ENCODE assay signal across 13 cellular contexts in the genomic region with DNA sequence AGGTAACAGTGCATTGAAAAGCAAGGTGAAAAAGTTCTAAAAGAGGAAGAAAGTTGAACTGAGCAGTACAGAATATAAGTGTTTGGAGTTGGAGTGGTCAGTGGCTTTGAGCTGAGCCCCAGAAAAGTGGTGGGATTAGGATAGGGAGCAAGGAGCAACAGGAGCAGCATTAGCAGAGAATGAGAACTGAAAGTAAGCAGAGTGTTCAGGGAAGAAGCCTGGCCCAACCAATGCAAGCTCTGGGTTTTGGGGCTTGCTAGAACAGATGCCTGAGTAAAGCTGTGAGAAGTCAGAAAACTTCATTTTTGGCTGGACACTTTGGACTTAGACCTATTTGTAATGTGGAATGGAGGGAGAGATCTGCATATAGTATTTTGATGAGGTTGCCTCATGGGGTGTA. TPM values are rescaled to one million over a fixed set of nuclear protein-coding genes. Genes with fewer than 3 reads are reported as not detected.
DNase-seq lines count a peak whose midpoint lies in the region; ATAC-seq and TF ChIP-seq lines count a peak whose summit lies in the region.
"Had no signal": no experiment of that assay in that cellular context is flagged by ENCODE, and none has a peak within 500 bp of the region (broad histone marks: within the 10 kb centered on the region; RNA-seq: fewer than 3 reads in every experiment).

No MANE protein-coding gene starts in this region.

- POLR2A ChIA-PET in activated CD8-positive, alpha-beta T cell treated with anti-CD3 and anti-CD28 coated beads for 36 hours (lab: Charles Lee), result interaction anchor here (1.1 to 1.8 kb wide), 2 partner anchors 15 to 18 kb away, joined by 3 to 7 read pairs; a partner anchor contains a TSS

- no peak for DNase-seq in activated naive CD4-positive, alpha-beta T cell treated with Interleukin-2 at 50 U/mL for 16 hours
- no peak for DNase-seq in activated CD8-positive, alpha-beta T cell treated with anti-CD3 and anti-CD28 coated beads for 36 hours
- no peak for DNase-seq in kidney glomerular epithelial cell (lab: John Stamatoyannopoulos, UW)
- no peak for DNase-seq in AG08396 (ENCODE audit: low spot score)
- DNase-seq: activated CD8-positive, alpha-beta memory T cell treated with anti-CD3 and anti-CD28 coated beads, Interleukin-2, amount 50 U/mL, for 4 hours; AML-193; NCI-H2227 treated with DMSO at 0.1 percent for 48 hours had no signal

- CTCF ChIA-PET in activated CD8-positive, alpha-beta T cell treated with anti-CD3 and anti-CD28 coated beads for 36 hours (lab: Charles Lee), result interaction anchor here (1.0 to 1.2 kb wide), 2 partner anchors 14 to 29 kb away, joined by 3 to 4 read pairs; no protein-coding TSS in a partner anchor

- no peaks in the 10 kb centered on the region for H3K9me3 Mint-ChIP-seq in activated naive CD4-positive, alpha-beta T cell treated with anti-CD3 and anti-CD28 coated beads, Interleukin-2, amount 50 U/mL, for 24 hours
- no peaks in the 10 kb centered on the region for H3K9me3 Mint-ChIP-seq in activated CD8-positive, alpha-beta T cell treated with anti-CD3 and anti-CD28 coated beads for 36 hours
- no peaks in the 10 kb centered on the region for H3K9me3 Mint-ChIP-seq in stimulated activated memory B cell treated with anti-CD40 and anti-IgM and Interleukin-4, amounts not matched to agents 10 μg/mL and 1 μg/mL and 100 μg/mL, for 72 hours
- H3K9me3 Mint-ChIP-seq: IgD-negative memory B cell had no signal

- H3K4me1 Mint-ChIP-seq in activated naive CD4-positive, alpha-beta T cell treated with anti-CD3 and anti-CD28 coated beads, Interleukin-2, amount 50 U/mL, for 24 hours, result peaks cover 88% of the 10 kb centered on the region
- peaks cover 72% of the 10 kb centered on the region for H3K4me1 Mint-ChIP-seq in activated CD8-positive, alpha-beta T cell treated with anti-CD3 and anti-CD28 coated beads for 36 hours (ENCODE audit: low read depth)
- peaks cover 73% of the 10 kb centered on the region for H3K4me1 Mint-ChIP-seq in stimulated activated memory B cell treated with anti-CD40 and anti-IgM and Interleukin-4, amounts not matched to agents 10 μg/mL and 1 μg/mL and 100 μg/mL, for 72 hours

- H3K36me3 Mint-ChIP-seq in activated naive CD4-positive, alpha-beta T cell treated with anti-CD3 and anti-CD28 coated beads, Interleukin-2, amount 50 U/mL, for 24 hours, result peaks cover 11% of the 10 kb centered on the region
- peaks cover 43% of the 10 kb centered on the region for H3K36me3 Mint-ChIP-seq in activated CD8-positive, alpha-beta T cell treated with anti-CD3 and anti-CD28 coated beads for 36 hours (ENCODE audit: low read depth)
- peaks cover 21% of the 10 kb centered on the region for H3K36me3 Mint-ChIP-seq in stimulated activated memory B cell treated with anti-CD40 and anti-IgM and Interleukin-4, amounts not matched to agents 10 μg/mL and 1 μg/mL and 100 μg/mL, for 72 hours

- ATAC-seq in HG02759 (IDR thresholded peaks at IDR 0.05; ENCODE audit: unreplicated experiment) (peak; percentile 26), HG03139 (IDR thresholded peaks at IDR 0.05; ENCODE audit: unreplicated experiment) (no peak)
- ATAC-seq in activated CD8-positive, alpha-beta T cell treated with anti-CD3 and anti-CD28 coated beads for 36 hours, result no peak
- ATAC-seq in stimulated activated memory B cell treated with anti-CD40 and anti-IgM and Interleukin-4, amounts not matched to agents 10 μg/mL and 1 μg/mL and 100 μg/mL, for 72 hours, result no peak
- ATAC-seq: HCT116 had no signal

- no peaks in the 10 kb centered on the region for H3K27me3 Mint-ChIP-seq in activated naive CD4-positive, alpha-beta T cell treated with anti-CD3 and anti-CD28 coated beads, Interleukin-2, amount 50 U/mL, for 24 hours
- no peaks in the 10 kb centered on the region for H3K27me3 Mint-ChIP-seq in activated CD8-positive, alpha-beta T cell treated with anti-CD3 and anti-CD28 coated beads for 36 hours
- H3K27me3 Mint-ChIP-seq in stimulated activated memory B cell treated with anti-CD40 and anti-IgM and Interleukin-4, amounts not matched to agents 10 μg/mL and 1 μg/mL and 100 μg/mL, for 72 hours, result no peaks in the 10 kb centered on the region
- H3K27me3 Mint-ChIP-seq: IgD-negative memory B cell had no signal

- no peak overlapping the region for H3K4me3 Mint-ChIP-seq in activated naive CD4-positive, alpha-beta T cell treated with anti-CD3 and anti-CD28 coated beads, Interleukin-2, amount 50 U/mL, for 24 hours
- H3K4me3 Mint-ChIP-seq in activated CD8-positive, alpha-beta T cell treated with anti-CD3 and anti-CD28 coated beads for 36 hours, result no peak overlapping the region
- H3K4me3 Mint-ChIP-seq in stimulated activated memory B cell treated with anti-CD40 and anti-IgM and Interleukin-4, amounts not matched to agents 10 μg/mL and 1 μg/mL and 100 μg/mL, for 72 hours, result no peak overlapping the region

- peak overlapping the region; percentile 30 for H3K27ac Mint-ChIP-seq in activated naive CD4-positive, alpha-beta T cell treated with anti-CD3 and anti-CD28 coated beads, Interleukin-2, amount 50 U/mL, for 24 hours
- H3K27ac Mint-ChIP-seq in activated CD8-positive, alpha-beta T cell treated with anti-CD3 and anti-CD28 coated beads for 36 hours, result peak overlapping the region; percentile 55
- peak overlapping the region; percentile 33 for H3K27ac Mint-ChIP-seq in stimulated activated memory B cell treated with anti-CD40 and anti-IgM and Interleukin-4, amounts not matched to agents 10 μg/mL and 1 μg/mL and 100 μg/mL, for 72 hours

- intact Hi-C loops in activated CD8-positive, alpha-beta T cell treated with anti-CD3 and anti-CD28 coated beads for 36 hours (cut with micrococcal nuclease), result no loop called here

- TF ChIP-seq CTCF in activated CD8-positive, alpha-beta T cell treated with anti-CD3 and anti-CD28 coated beads for 36 hours (IDR thresholded peaks at IDR 0.05), result no peak

RNA-seq across cellular contexts. Expression of a gene that starts 17.8 kb away (rescaled TPM):
- total RNA-seq in activated CD8-positive, alpha-beta T cell treated with anti-CD3 and anti-CD28 coated beads for 36 hours, result 10 to 100 TPM; 30.5 to 31.6 TPM
